Comparison of ENCODE assay signal across 8 cellular contexts in genomic region chr1:51729824-51730284, GRCh38.
DNase-seq lines count a peak whose midpoint lies in the region; ATAC-seq and TF ChIP-seq lines count a peak whose summit lies in the region.

No MANE protein-coding gene starts in this region.

- peaks cover 83 to 88% of the 10 kb centered on the region in 2 donors for H3K4me1 ChIP-seq in gastrocnemius medialis

- peak; percentile 31 for ATAC-seq in GM19395 (IDR thresholded peaks at IDR 0.05; ENCODE audit: unreplicated experiment)
- ATAC-seq in HG03558 (IDR thresholded peaks at IDR 0.05; ENCODE audit: extremely low read depth, unreplicated experiment): peak; percentile 8
- ATAC-seq in activated CD8-positive, alpha-beta T cell treated with anti-CD3 and anti-CD28 coated beads for 36 hours: peak; percentile 15
- peak; percentile 47 for ATAC-seq in left ventricle myocardium superior
- no peak for ATAC-seq in gastrocnemius medialis

- H3K36me3 ChIP-seq in gastrocnemius medialis: no peaks in the 10 kb centered on the region

- BruUV-seq in Calu3 (replicated peaks; lab: Mats Ljungman, UMichigan): TSS peak; percentile 63

- TF ChIP-seq CTCF in Calu3 (IDR thresholded peaks at IDR 0.05; ENCODE audit: unreplicated experiment) (no peak), gastrocnemius medialis (IDR thresholded peaks at IDR 0.05 in 4 of 5, conservative IDR thresholded peaks at IDR 0.05 in 1 of 5) (no peak)
- no peak for TF ChIP-seq CTCF in activated CD8-positive, alpha-beta T cell treated with anti-CD3 and anti-CD28 coated beads for 36 hours (IDR thresholded peaks at IDR 0.05)

- CTCF ChIA-PET in Calu3 (lab: Charles Lee): interaction anchor here (0.7 to 2.3 kb wide), 3 partner anchors 31 to 255 kb away, joined by 3 to 12 read pairs (median 3); no protein-coding TSS in a partner anchor
- CTCF ChIA-PET in activated CD8-positive, alpha-beta T cell treated with anti-CD3 and anti-CD28 coated beads for 36 hours (lab: Charles Lee): interaction anchor here (1.6 to 2.0 kb wide), 4 partner anchors 8 to 40 kb away, joined by 4 to 8 read pairs (median 6); no protein-coding TSS in a partner anchor

- H3K4me3 Mint-ChIP-seq in Calu3 (ENCODE audit: low read depth, unreplicated experiment): peak overlapping the region; percentile 83
- H3K4me3 Mint-ChIP-seq in activated CD8-positive, alpha-beta T cell treated with anti-CD3 and anti-CD28 coated beads for 36 hours: peak overlapping the region; percentile 94

- peak overlapping the region; percentile 35 for H3K27ac Mint-ChIP-seq in Calu3 (ENCODE audit: unreplicated experiment)
- H3K27ac Mint-ChIP-seq in activated CD8-positive, alpha-beta T cell treated with anti-CD3 and anti-CD28 coated beads for 36 hours: peak overlapping the region; percentile 92

- intact Hi-C loops in Calu3 (cut with micrococcal nuclease; ENCODE audit: unreplicated experiment): no loop called here
- intact Hi-C loops in activated CD8-positive, alpha-beta T cell treated with anti-CD3 and anti-CD28 coated beads for 36 hours (cut with micrococcal nuclease): no loop called here
- intact Hi-C loops in left ventricle myocardium superior (cut with micrococcal nuclease): loop anchor here (10.0 kb wide), 1 partner anchor 105 kb away; no protein-coding TSS in a partner anchor
- intact Hi-C loops in gastrocnemius medialis (cut with DNase I; ENCODE audit: low total_unique reads): loop anchor here (5.0 kb wide), 1 partner anchor 38 kb away; no protein-coding TSS in a partner anchor

- in situ Hi-C loops in gastrocnemius medialis (cut with MboI; ENCODE audit: low sequenced_read_pairs in 4 of 4) (no loop called here), G401 (cut with HindIII; ENCODE audit: low sequenced_read_pairs) (no loop called here)

- no peaks in the 10 kb centered on the region for H3K9me3 Mint-ChIP-seq in Calu3 (ENCODE audit: low read depth, unreplicated experiment)
- H3K9me3 Mint-ChIP-seq in activated CD8-positive, alpha-beta T cell treated with anti-CD3 and anti-CD28 coated beads for 36 hours: no peaks in the 10 kb centered on the region

- H3K27ac ChIP-seq in gastrocnemius medialis: peak overlapping the region; percentile 9 to 67 (median 59)

- no peak for TF ChIP-seq POLR2A in gastrocnemius medialis (IDR thresholded peaks at IDR 0.05)

- H3K27me3 ChIP-seq in gastrocnemius medialis: no peaks in the 10 kb centered on the region

- POLR2A ChIA-PET in activated CD8-positive, alpha-beta T cell treated with anti-CD3 and anti-CD28 coated beads for 36 hours (lab: Charles Lee): interaction anchor here (1.3 kb wide), 1 partner anchor 150 kb away, joined by 3 read pairs; no protein-coding TSS in a partner anchor

- no peaks in the 10 kb centered on the region for H3K27me3 Mint-ChIP-seq in Calu3 (ENCODE audit: unreplicated experiment)
- no peaks in the 10 kb centered on the region for H3K27me3 Mint-ChIP-seq in activated CD8-positive, alpha-beta T cell treated with anti-CD3 and anti-CD28 coated beads for 36 hours

- DNase-seq in Calu3: no peak
- DNase-seq in activated CD8-positive, alpha-beta T cell treated with anti-CD3 and anti-CD28 coated beads for 36 hours: no peak
- no peak for DNase-seq in left ventricle myocardium superior
- DNase-seq in gastrocnemius medialis: no peak
- no peak for DNase-seq in G401 (ENCODE audit: low spot score)
- DNase-seq in NCI-H2029 treated with DMSO at 0.1 percent for 48 hours (lab: John Stamatoyannopoulos, UW): no peak

- peaks cover 40% of the 10 kb centered on the region for H3K4me1 Mint-ChIP-seq in Calu3 (ENCODE audit: low read depth, unreplicated experiment)
- peaks cover 40% of the 10 kb centered on the region for H3K4me1 Mint-ChIP-seq in activated CD8-positive, alpha-beta T cell treated with anti-CD3 and anti-CD28 coated beads for 36 hours (ENCODE audit: low read depth)

- no peaks in the 10 kb centered on the region for H3K9me3 ChIP-seq in gastrocnemius medialis

- H3K36me3 Mint-ChIP-seq in Calu3 (ENCODE audit: insufficient read depth, unreplicated experiment): peaks cover 19% of the 10 kb centered on the region
- no peaks in the 10 kb centered on the region for H3K36me3 Mint-ChIP-seq in activated CD8-positive, alpha-beta T cell treated with anti-CD3 and anti-CD28 coated beads for 36 hours (ENCODE audit: low read depth)

- peak overlapping the region; percentile 45 to 54 (median 50) for H3K4me3 ChIP-seq in gastrocnemius medialis

Comparison
In these comparisons a context has a peak if more than half of its experiments do, and no peak if none do; other contexts are left out.
1. ATAC-seq: peak in GM19395 (single experiment), HG03558 (single experiment), activated CD8-positive, alpha-beta T cell treated with anti-CD3 and anti-CD28 coated beads for 36 hours (single experiment) and left ventricle myocardium superior (single experiment); none in gastrocnemius medialis (0 of 2).
2. intact Hi-C loops: an anchor here in left ventricle myocardium superior (10.0 kb wide) and gastrocnemius medialis (5.0 kb wide); none called in Calu3 and activated CD8-positive, alpha-beta T cell treated with anti-CD3 and anti-CD28 coated beads for 36 hours.